ENCODE assay signal across 1 cellular context in genomic region chr10:11615396-11615795, GRCh38.
TF ChIP-seq lines count a peak whose summit lies in the region.

No MANE protein-coding gene starts in this region.

TF ChIP-seq in K562, 482 proteins besides CTCF, POLR2A, EP300 and RAD21 (continued from another document):
- TF ChIP-seq ZNF407 (IDR thresholded peaks at IDR 0.05; ENCODE audit: low read depth) (no peak), ATF6 (CRISPR knock-in tag; IDR thresholded peaks at IDR 0.05) (no peak), MTA1 (IDR thresholded peaks at IDR 0.05; ENCODE audit: borderline replicate concordance) (0 out of 2 replicates have a peak, but pooled peaks have one; percentile 15), TGIF2 (CRISPR knock-in tag; IDR thresholded peaks at IDR 0.05) (no peak), USF2 (CRISPR knock-in tag; IDR thresholded peaks at IDR 0.05) (no peak), ZNF740 (CRISPR knock-in tag; IDR thresholded peaks at IDR 0.05) (no peak), ZNF740 (tag; IDR thresholded peaks at IDR 0.05) (no peak), ARID1B (IDR thresholded peaks at IDR 0.05) (0 out of 2 replicates have a peak, but pooled peaks have one; percentile 15), ADNP (tag; IDR thresholded peaks at IDR 0.05) (peak; percentile 14; the same call in 1 of the 2 replicates), DPF2 (IDR thresholded peaks at IDR 0.05) (0 out of 2 replicates have a peak, but pooled peaks have one; percentile 34), RREB1 (CRISPR knock-in tag; IDR thresholded peaks at IDR 0.05) (no peak), HDGF (IDR thresholded peaks at IDR 0.05) (no peak)
